In the genomic region with DNA sequence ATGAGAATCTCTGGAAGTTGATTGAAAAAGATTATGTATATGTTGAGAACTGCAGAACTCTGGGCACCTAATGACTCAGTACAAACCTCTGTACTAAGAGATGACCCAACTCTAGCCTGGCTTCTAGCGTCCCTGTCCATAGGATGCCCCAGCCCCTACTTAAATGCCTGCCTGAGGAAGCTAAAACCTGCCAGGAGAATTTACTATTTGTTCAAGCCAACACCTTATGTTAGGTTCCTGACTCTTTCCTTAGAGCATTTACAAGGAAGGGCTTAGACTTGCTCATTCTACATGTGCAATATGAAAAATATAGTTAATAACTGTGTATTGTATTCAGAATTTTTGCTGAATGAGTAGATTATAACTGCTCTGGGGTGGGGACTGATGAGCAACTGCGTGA, we compare ENCODE assay signal across 21 cellular contexts. TPM values are rescaled to one million over a fixed set of nuclear protein-coding genes. Genes with fewer than 3 reads are reported as not detected.
DNase-seq lines count a peak whose midpoint lies in the region; ATAC-seq, FAIRE-seq and TF ChIP-seq lines count a peak whose summit lies in the region.
"Had no signal": no experiment of that assay in that cellular context is flagged by ENCODE, and none has a peak within 500 bp of the region (broad histone marks: within the 10 kb centered on the region; RNA-seq: fewer than 3 reads in every experiment).

No MANE protein-coding gene starts in this region.

- H2AFZ ChIP-seq in HepG2 (ENCODE audit: low read length) = no peak overlapping the region

- no peak overlapping the region for H3K9ac ChIP-seq in HepG2 (ENCODE audit: insufficient read depth, low read depth, low read length)

- ATAC-seq in HepG2 = no peak
- ATAC-seq in HG02678 (IDR thresholded peaks at IDR 0.05; ENCODE audit: unreplicated experiment) = no peak
- ATAC-seq in HG03378 (IDR thresholded peaks at IDR 0.05; ENCODE audit: unreplicated experiment) = no peak
- no peak for ATAC-seq in naive thymus-derived CD4-positive, alpha-beta T cell
- ATAC-seq: HCT116 had no signal

- no peaks in the 10 kb centered on the region for H3K27me3 ChIP-seq in HepG2 (ENCODE audit: control insufficient read depth in 1 of 2, insufficient read depth in 2 of 2, low read length in 2 of 2)
- no peaks in the 10 kb centered on the region for H3K27me3 ChIP-seq in naive thymus-derived CD4-positive, alpha-beta T cell (ENCODE audit: control insufficient read depth in 2 of 2, insufficient read depth in 2 of 2, low read length in 2 of 2)
- H3K27me3 ChIP-seq: BE2C had no signal

- H3K36me3 Mint-ChIP-seq in immature natural killer cell = no peaks in the 10 kb centered on the region
- H3K36me3 Mint-ChIP-seq in naive thymus-derived CD4-positive, alpha-beta T cell = peaks cover 0 to 3% (median 0%) of the 10 kb centered on the region in 5 donors
- H3K36me3 Mint-ChIP-seq: CD4-positive, CD25-positive, alpha-beta regulatory T cell; CD8-positive, alpha-beta memory T cell had no signal

- no peaks in the 10 kb centered on the region for H3K9me3 Mint-ChIP-seq in immature natural killer cell
- peaks cover 0 to 4% (median 0%) of the 10 kb centered on the region in 11 donors for H3K9me3 Mint-ChIP-seq in naive thymus-derived CD4-positive, alpha-beta T cell
- H3K9me3 Mint-ChIP-seq: CD8-positive, alpha-beta memory T cell had no signal

- H3K4me2 ChIP-seq in HepG2 (ENCODE audit: low read depth, low read length) = peak overlapping the region; percentile 60; the same call in 1 of the 2 replicates

- intact Hi-C loops in HepG2 (cut with micrococcal nuclease; ENCODE audit: unreplicated experiment) = no loop called here
- intact Hi-C loops in naive thymus-derived CD4-positive, alpha-beta T cell (cut with micrococcal nuclease) = loop anchor here in 1 of 2 donors (2.0 kb wide), 1 partner anchor 15 kb away; no protein-coding TSS in a partner anchor

- H3K4me1 Mint-ChIP-seq in immature natural killer cell = peaks cover 33 to 52% of the 10 kb centered on the region in 2 donors
- peaks cover 10 to 42% (median 33%) of the 10 kb centered on the region in 7 donors for H3K4me1 Mint-ChIP-seq in naive thymus-derived CD4-positive, alpha-beta T cell

- H3K27me3 Mint-ChIP-seq in immature natural killer cell (ENCODE audit: low read depth in 3 of 3) = peaks cover 0 to 4% (median 4%) of the 10 kb centered on the region in 3 donors
- peaks cover 0 to 3% (median 0%) of the 10 kb centered on the region in 5 donors for H3K27me3 Mint-ChIP-seq in naive thymus-derived CD4-positive, alpha-beta T cell
- H3K27me3 Mint-ChIP-seq: CD4-positive, CD25-positive, alpha-beta regulatory T cell had no signal

- CTCF ChIA-PET in HepG2 (lab: Yijun Ruan, JAX; ENCODE audit: low intra/inter-chr PET ratio, low total read pairs) = no interaction called here
- CTCF ChIA-PET in naive thymus-derived CD4-positive, alpha-beta T cell (lab: Charles Lee) = interaction anchor here (1.7 kb wide), 1 partner anchor 13 kb away, joined by 5 read pairs; no protein-coding TSS in a partner anchor

- no peaks in the 10 kb centered on the region for H3K9me3 ChIP-seq in HepG2 (ENCODE audit: low read length)
- H3K9me3 ChIP-seq in naive thymus-derived CD4-positive, alpha-beta T cell (ENCODE audit: control insufficient read depth in 2 of 3, low read length in 3 of 3) = no peaks in the 10 kb centered on the region
- H3K9me3 ChIP-seq: BE2C had no signal

- H3K36me3 ChIP-seq in HepG2 (replicated peaks in 1 of 2; ENCODE audit: control insufficient read depth in 1 of 2, insufficient read depth in 2 of 2, low read length in 2 of 2) = no peaks in the 10 kb centered on the region
- no peaks in the 10 kb centered on the region for H3K36me3 ChIP-seq in naive thymus-derived CD4-positive, alpha-beta T cell (ENCODE audit: control insufficient read depth in 2 of 3, insufficient read depth in 3 of 3, low read length in 3 of 3)
- H3K36me3 ChIP-seq: BE2C had no signal

- peak overlapping the region in 4 of 6 donors; percentile 61 to 68 (median 62) for H3K27ac Mint-ChIP-seq in immature natural killer cell
- no peak overlapping the region for H3K27ac Mint-ChIP-seq in naive thymus-derived CD4-positive, alpha-beta T cell
- H3K27ac Mint-ChIP-seq: HFFc6 had no signal

- TF ChIP-seq EP300 in HepG2 (IDR thresholded peaks at IDR 0.05; ENCODE audit: low read depth in 2 of 2, low read length in 2 of 2) (no peak), HepG2 (CRISPR knock-in tag; IDR thresholded peaks at IDR 0.05; ENCODE audit: borderline replicate concordance) (no peak)

- TF ChIP-seq POLR2A in HepG2 (IDR thresholded peaks at IDR 0.05; ENCODE audit: insufficient read depth in 1 of 2, low read depth in 2 of 2, low read length in 2 of 2) = no peak

- no peak overlapping the region for H3K4me3 Mint-ChIP-seq in immature natural killer cell
- no peak overlapping the region for H3K4me3 Mint-ChIP-seq in naive thymus-derived CD4-positive, alpha-beta T cell
- H3K4me3 Mint-ChIP-seq: CD4-positive, CD25-positive, alpha-beta regulatory T cell; CD8-positive, alpha-beta memory T cell; HFFc6 had no signal

- no peak overlapping the region for H3K27ac ChIP-seq in HepG2 (ENCODE audit: extremely low read length, insufficient read depth, low read length)
- H3K27ac ChIP-seq in naive thymus-derived CD4-positive, alpha-beta T cell (ENCODE audit: low read depth, low read length) = no peak overlapping the region

- H3K79me2 ChIP-seq in HepG2 (ENCODE audit: insufficient read depth, low read length) = no peaks in the 10 kb centered on the region

- no peaks in the 10 kb centered on the region for H4K20me1 ChIP-seq in HepG2 (ENCODE audit: insufficient read depth, low read length)

- peaks cover 22% of the 10 kb centered on the region for H3K4me1 ChIP-seq in HepG2 (ENCODE audit: insufficient read depth, low read length)
- peaks cover 0 to 13% of the 10 kb centered on the region in 2 donors for H3K4me1 ChIP-seq in naive thymus-derived CD4-positive, alpha-beta T cell (ENCODE audit: control insufficient read depth in 2 of 2, insufficient read depth in 2 of 2, low read length in 2 of 2)

- TF ChIP-seq CTCF in HepG2 (CRISPR knock-in tag; IDR thresholded peaks at IDR 0.05) = no peak

- TF ChIP-seq RAD21 in HepG2 (CRISPR knock-in tag; IDR thresholded peaks at IDR 0.05) = no peak

- WGBS in HepG2 (ENCODE audit: low lambda C conversion rate) = 69% methylated on average over 2 of the region's 2 CpGs

- H3K4me3 ChIP-seq in HepG2 (replicated peaks in 1 of 3; ENCODE audit: insufficient read depth in 1 of 3, low read depth in 2 of 3, low read length in 3 of 3) = no peak overlapping the region
- no peak overlapping the region for H3K4me3 ChIP-seq in naive thymus-derived CD4-positive, alpha-beta T cell (ENCODE audit: low read length)

- BruUV-seq in HepG2 (replicated peaks; lab: Mats Ljungman, UMichigan) = no TSS peak

- DNase-seq in LoVo (ENCODE audit: low spot score) (peak; percentile 23), immature natural killer cell (no peak), HepG2 (ENCODE audit: low spot score) (no peak), NCI-H748 (lab: John Stamatoyannopoulos, UW; ENCODE audit: unreplicated experiment) (no peak)
- DNase-seq in naive thymus-derived CD4-positive, alpha-beta T cell = no peak
- DNase-seq: ACHN; BE2C; C1 segment of cervical spinal cord; CD4-positive, CD25-positive, alpha-beta regulatory T cell; CD8-positive, alpha-beta memory T cell; COR-L47; GDM1; GOT3; HFFc6 had no signal

- no peak for FAIRE-seq in HepG2 (lab: Jason Lieb, UNC)
- FAIRE-seq: A204.1, D721Med, GM12892, GM18507 had no signal

- POLR2A ChIA-PET in HepG2 (lab: Yijun Ruan, JAX) = interaction anchor here (0.9 kb wide), 1 partner anchor 34 kb away, joined by 4 read pairs; no protein-coding TSS in a partner anchor
- POLR2A ChIA-PET in naive thymus-derived CD4-positive, alpha-beta T cell (lab: Charles Lee) = interaction anchor here (1.3 kb wide), 1 partner anchor 8 kb away, joined by 3 read pairs; no protein-coding TSS in a partner anchor

- in situ Hi-C loops in HepG2 (cut with HindIII; ENCODE audit: extremely low pct_ligation_motif_present, low pct_unique_long_range_greater_than_20kb) = no loop called here

TF ChIP-seq in HepG2, 621 proteins besides CTCF, POLR2A, EP300 and RAD21 (continues in another document):
- TF ChIP-seq ZNF644 (CRISPR knock-in tag; IDR thresholded peaks at IDR 0.05; ENCODE audit: low read depth) (no peak), ZNF264 (CRISPR knock-in tag; IDR thresholded peaks at IDR 0.05) (no peak), GZF1 (CRISPR knock-in tag; IDR thresholded peaks at IDR 0.05) (no peak)

RNA-seq across cellular contexts. Expression of a gene that starts 37.5 kb away (rescaled TPM):
- polyA plus RNA-seq in immature natural killer cell = 100 to 1,000 TPM; 288 to 385 (median 331) TPM
- total RNA-seq in HepG2 (2016; rRNA removed; fragmentation: Illumina TruSeq; extraction: Trizol) = not detected in 2 replicates
- total RNA-seq in HepG2 (2016; cell fraction: cytosol; rRNA removed; fragmentation: Illumina TruSeq; extraction: Trizol; ENCODE audit: low read depth) = not detected in 2 replicates
- total RNA-seq in HepG2 (2016; cell fraction: insoluble cytoplasmic fraction; rRNA removed; fragmentation: Illumina TruSeq; extraction: Trizol) = not detected in 2 replicates
- not detected in 2 replicates for total RNA-seq in HepG2 (2016; cell fraction: membrane; rRNA removed; fragmentation: Illumina TruSeq; extraction: Trizol)
- not detected in 2 replicates for total RNA-seq in HepG2 (2016; cell fraction: nucleus; rRNA removed; fragmentation: Illumina TruSeq; extraction: Trizol)
- not detected in 2 replicates for polyA plus RNA-seq in HepG2 (2011; rRNA removed)
- not detected in 2 replicates for polyA plus RNA-seq in HepG2 (2011; cell fraction: cytosol; rRNA removed)
- polyA plus RNA-seq in HepG2 (2011; cell fraction: nucleus; rRNA removed) = not detected in 2 replicates
- polyA plus RNA-seq in HepG2 (2012) = not detected in 2 replicates
- polyA plus RNA-seq in HepG2 (2016; cell fraction: cytosol; fragmentation: Illumina TruSeq; extraction: Trizol; ENCODE audit: low read depth) = not detected in 2 replicates
- not detected in 2 replicates for polyA plus RNA-seq in HepG2 (2016; cell fraction: insoluble cytoplasmic fraction; fragmentation: Illumina TruSeq; extraction: Trizol; ENCODE audit: low read depth)
- polyA plus RNA-seq in HepG2 (2016; cell fraction: membrane; fragmentation: Illumina TruSeq; extraction: Trizol; ENCODE audit: low read depth) = not detected in 2 replicates
- polyA plus RNA-seq in HepG2 (2016; cell fraction: nucleus; fragmentation: Illumina TruSeq; extraction: Trizol; ENCODE audit: insufficient read depth, low read depth) = not detected in 2 replicates
- polyA minus RNA-seq in HepG2 (2011; rRNA and poly(A)+ RNA removed; ENCODE audit: low replicate concordance) = not detected in 2 replicates
- polyA minus RNA-seq in HepG2 (2011; cell fraction: cytosol; rRNA and poly(A)+ RNA removed) = not detected in 2 replicates
- not detected in 2 replicates for polyA minus RNA-seq in HepG2 (2011; cell fraction: nucleus; rRNA and poly(A)+ RNA removed)
- total RNA-seq in naive thymus-derived CD4-positive, alpha-beta T cell = 100 to 1,000 TPM in 1 of 5 experiments, 10 to 100 TPM in 2, 1 to 10 TPM in 2; 6.3 to 127 (median 22.1) TPM
- polyA plus RNA-seq in naive thymus-derived CD4-positive, alpha-beta T cell = 10 to 100 TPM; 13.9 to 15.5 TPM
- total RNA-seq: HFFc6 had no signal

Comparison
In these comparisons a context has a peak if more than half of its experiments do, and no peak if none do; other contexts are left out.
1. H3K27ac Mint-ChIP-seq: peak in immature natural killer cell (4 of 6); none in naive thymus-derived CD4-positive, alpha-beta T cell (0 of 9).
2. RNA of a gene that starts 37.5 kb away (polyA plus RNA-seq): 288 to 385 TPM in immature natural killer cell; 13.9 to 15.5 TPM in naive thymus-derived CD4-positive, alpha-beta T cell and not detected in HepG2; every median in the first group is over 10 times any median in the second.